In genomic region chr12:55732288-55732687, GRCh38 we compare ENCODE assay signal across 1 cellular context.
TF ChIP-seq lines count a peak whose summit lies in the region.

No MANE protein-coding gene starts in this region.

TF ChIP-seq in IMR-90, 13 proteins besides CTCF, POLR2A, EP300 and RAD21:
- no peak for TF ChIP-seq MAZ (IDR thresholded peaks at IDR 0.05; ENCODE audit: borderline replicate concordance, low read depth, low read length)
- TF ChIP-seq MAFK (IDR thresholded peaks at IDR 0.05; ENCODE audit: low read depth, low read length), result no peak
- TF ChIP-seq NFE2L2 (IDR thresholded peaks at IDR 0.05; ENCODE audit: low read depth, low read length), result no peak
- no peak for TF ChIP-seq ELK1 (IDR thresholded peaks at IDR 0.05; ENCODE audit: borderline replicate concordance, low read depth, low read length)
- TF ChIP-seq RCOR1 (IDR thresholded peaks at IDR 0.05; ENCODE audit: insufficient replicate concordance, low read length), result no peak
- no peak for TF ChIP-seq BHLHE40 (IDR thresholded peaks at IDR 0.05; ENCODE audit: low read depth, low read length)
- no peak for TF ChIP-seq MXI1 (IDR thresholded peaks at IDR 0.05; ENCODE audit: borderline replicate concordance, low read depth, low read length)
